ENCODE assay signal across 14 cellular contexts in the genomic region with DNA sequence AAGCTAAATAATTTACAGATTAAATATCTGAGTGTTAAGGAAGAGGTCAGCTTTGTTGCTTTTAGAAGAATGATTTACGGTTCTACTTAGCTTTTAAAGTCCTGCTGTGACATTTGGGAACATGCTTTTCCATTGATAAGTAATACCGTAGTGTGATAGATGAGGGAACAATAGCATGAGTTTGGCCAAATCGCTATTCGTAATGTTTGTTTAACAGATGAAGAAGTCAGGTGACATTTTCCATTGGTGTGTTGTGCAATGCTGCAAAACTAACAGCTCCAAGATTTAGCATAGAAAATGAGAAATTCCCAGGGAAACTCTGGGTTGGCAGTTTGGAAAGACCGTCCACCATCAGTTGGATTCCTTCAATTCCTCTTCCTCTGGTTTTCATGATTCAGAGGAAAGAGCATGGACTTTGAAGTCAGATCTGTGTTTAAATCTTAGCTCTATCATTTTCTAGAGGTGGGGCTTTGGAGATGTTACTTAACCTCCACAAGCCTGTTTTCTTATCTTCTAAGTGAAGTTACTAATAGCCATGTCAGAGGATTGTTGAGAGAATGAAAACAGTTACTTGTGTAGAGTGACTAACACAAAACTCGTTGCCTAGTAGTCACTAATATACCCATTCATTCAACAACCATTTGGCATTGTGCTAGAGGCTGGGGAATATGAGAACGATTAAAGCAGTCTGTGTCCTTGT.
DNase-seq lines count a peak whose midpoint lies in the region; ATAC-seq, FAIRE-seq and TF ChIP-seq lines count a peak whose summit lies in the region.
"Had no signal": no experiment of that assay in that cellular context is flagged by ENCODE, and none has a peak within 500 bp of the region (broad histone marks: within the 10 kb centered on the region; RNA-seq: fewer than 3 reads in every experiment).

No MANE protein-coding gene starts in this region.

- H3K9me3 Mint-ChIP-seq in natural killer cell: no peaks in the 10 kb centered on the region
- no peaks in the 10 kb centered on the region for H3K9me3 Mint-ChIP-seq in activated CD8-positive, alpha-beta T cell treated with anti-CD3 and anti-CD28 coated beads for 36 hours
- H3K9me3 Mint-ChIP-seq: effector memory CD8-positive, alpha-beta T cell had no signal

- H3K4me3 ChIP-seq in brain microvascular endothelial cell (ENCODE audit: low read depth, low read length): no peak overlapping the region
- H3K4me3 ChIP-seq in small intestine (ENCODE audit: low read depth in 1 of 2, low read length in 2 of 2): no peak overlapping the region
- H3K4me3 ChIP-seq: tibial nerve had no signal

- H3K36me3 ChIP-seq in brain microvascular endothelial cell (replicated peaks): no peaks in the 10 kb centered on the region
- no peaks in the 10 kb centered on the region for H3K36me3 ChIP-seq in small intestine (ENCODE audit: control insufficient read depth in 2 of 2, insufficient read depth in 2 of 2, low read length in 2 of 2)
- H3K36me3 ChIP-seq: tibial nerve had no signal

- H3K4me1 ChIP-seq in small intestine (ENCODE audit: control insufficient read depth in 2 of 2, insufficient read depth in 1 of 2, low read depth in 1 of 2, low read length in 1 of 2): no peaks in the 10 kb centered on the region
- H3K4me1 ChIP-seq: tibial nerve had no signal

- no peak overlapping the region for H3K4me3 Mint-ChIP-seq in natural killer cell
- H3K4me3 Mint-ChIP-seq in activated CD8-positive, alpha-beta T cell treated with anti-CD3 and anti-CD28 coated beads for 36 hours: no peak overlapping the region
- H3K4me3 Mint-ChIP-seq: effector memory CD8-positive, alpha-beta T cell had no signal

- H3K4me1 Mint-ChIP-seq in natural killer cell: peaks cover under 1 to 1% of the 10 kb centered on the region in 2 donors
- no peaks in the 10 kb centered on the region for H3K4me1 Mint-ChIP-seq in activated CD8-positive, alpha-beta T cell treated with anti-CD3 and anti-CD28 coated beads for 36 hours (ENCODE audit: low read depth)

- intact Hi-C loops in natural killer cell (cut with micrococcal nuclease): loop anchor here (10.0 kb wide), 1 partner anchor 130 kb away; no protein-coding TSS in a partner anchor
- intact Hi-C loops in activated CD8-positive, alpha-beta T cell treated with anti-CD3 and anti-CD28 coated beads for 36 hours (cut with micrococcal nuclease): no loop called here

- H3K27me3 ChIP-seq in brain microvascular endothelial cell (replicated peaks) (no peaks in the 10 kb centered on the region), small intestine (ENCODE audit: control insufficient read depth in 2 of 2, insufficient read depth in 2 of 2, low read length in 2 of 2) (no peaks in the 10 kb centered on the region)
- H3K27me3 ChIP-seq: tibial nerve had no signal

- FAIRE-seq in small intestine (lab: Jason Lieb, UNC): no peak

- DNase-seq in HPDE6-E6E7 (ENCODE audit: extremely low spot score) (peak; percentile 22), brain microvascular endothelial cell (peak; percentile 83), iris pigment epithelial cell (ENCODE audit: low read depth) (peak; percentile 70), small intestine (peak; percentile 49), natural killer cell (no peak), CD1c-positive myeloid dendritic cell (ENCODE audit: extremely low spot score) (no peak)
- no peak for DNase-seq in activated CD8-positive, alpha-beta T cell treated with anti-CD3 and anti-CD28 coated beads for 36 hours
- DNase-seq: activated CD4-positive, CD25-positive, alpha-beta regulatory T cell treated with anti-CD3 and anti-CD28 coated beads, Interleukin-2, amount 50 U/mL, for 72 hours; amygdala; DMS153; effector memory CD8-positive, alpha-beta T cell; H7; NK-92 treated with Interleukin-12 subunit alpha and Interleukin-12 subunit beta, amount 100 ng/mL, for 24 hours had no signal

- CTCF ChIA-PET in activated CD8-positive, alpha-beta T cell treated with anti-CD3 and anti-CD28 coated beads for 36 hours (lab: Charles Lee): interaction anchor here (1.2 kb wide), 1 partner anchor 168 kb away, joined by 3 read pairs; no protein-coding TSS in a partner anchor

- TF ChIP-seq CTCF in brain microvascular endothelial cell (IDR thresholded peaks at IDR 0.05; ENCODE audit: low read depth, low read length, missing control alignments) (no peak), natural killer cell (IDR thresholded peaks at IDR 0.05) (no peak)
- no peak for TF ChIP-seq CTCF in activated CD8-positive, alpha-beta T cell treated with anti-CD3 and anti-CD28 coated beads for 36 hours (IDR thresholded peaks at IDR 0.05)

- H3K27ac Mint-ChIP-seq in natural killer cell: no peak overlapping the region
- no peak overlapping the region for H3K27ac Mint-ChIP-seq in activated CD8-positive, alpha-beta T cell treated with anti-CD3 and anti-CD28 coated beads for 36 hours
- H3K27ac Mint-ChIP-seq: effector memory CD8-positive, alpha-beta T cell had no signal

- H3K27me3 Mint-ChIP-seq in natural killer cell (ENCODE audit: low read depth in 2 of 2): no peaks in the 10 kb centered on the region
- no peaks in the 10 kb centered on the region for H3K27me3 Mint-ChIP-seq in activated CD8-positive, alpha-beta T cell treated with anti-CD3 and anti-CD28 coated beads for 36 hours
- H3K27me3 Mint-ChIP-seq: effector memory CD8-positive, alpha-beta T cell had no signal

- ATAC-seq in natural killer cell: no peak
- no peak for ATAC-seq in activated CD8-positive, alpha-beta T cell treated with anti-CD3 and anti-CD28 coated beads for 36 hours
- ATAC-seq: effector memory CD8-positive, alpha-beta T cell had no signal

- no peaks in the 10 kb centered on the region for H3K36me3 Mint-ChIP-seq in natural killer cell
- no peaks in the 10 kb centered on the region for H3K36me3 Mint-ChIP-seq in activated CD8-positive, alpha-beta T cell treated with anti-CD3 and anti-CD28 coated beads for 36 hours (ENCODE audit: low read depth)

- 18 to 55% (median 29%) methylated on average over 7 of the region's 7 CpGs for WGBS in small intestine, 3 donors

- POLR2A ChIA-PET in activated CD8-positive, alpha-beta T cell treated with anti-CD3 and anti-CD28 coated beads for 36 hours (lab: Charles Lee): interaction anchor here (0.7 kb wide), 1 partner anchor 1012 kb away, joined by 3 read pairs; no protein-coding TSS in a partner anchor

- H3K9me3 ChIP-seq in small intestine (ENCODE audit: control insufficient read depth, low read depth): no peaks in the 10 kb centered on the region
- H3K9me3 ChIP-seq: tibial nerve had no signal

- peak overlapping the region; percentile 82 for H3K27ac ChIP-seq in brain microvascular endothelial cell
- H3K27ac ChIP-seq in small intestine (ENCODE audit: low read depth in 1 of 2, low read length in 1 of 2): no peak overlapping the region
- H3K27ac ChIP-seq: tibial nerve had no signal

- in situ Hi-C loops in brain microvascular endothelial cell (cut with HindIII; ENCODE audit: low pct_ligation_motif_present, low sequenced_read_pairs): no loop called here

Comparison
In these comparisons a context has a peak if more than half of its experiments do, and no peak if none do; other contexts are left out.
1. DNase-seq: peak in HPDE6-E6E7 (single experiment), brain microvascular endothelial cell (single experiment), iris pigment epithelial cell (single experiment) and small intestine (single experiment); none in natural killer cell (single experiment), activated CD8-positive, alpha-beta T cell treated with anti-CD3 and anti-CD28 coated beads for 36 hours (single experiment) and CD1c-positive myeloid dendritic cell (single experiment).